In the genomic region with DNA sequence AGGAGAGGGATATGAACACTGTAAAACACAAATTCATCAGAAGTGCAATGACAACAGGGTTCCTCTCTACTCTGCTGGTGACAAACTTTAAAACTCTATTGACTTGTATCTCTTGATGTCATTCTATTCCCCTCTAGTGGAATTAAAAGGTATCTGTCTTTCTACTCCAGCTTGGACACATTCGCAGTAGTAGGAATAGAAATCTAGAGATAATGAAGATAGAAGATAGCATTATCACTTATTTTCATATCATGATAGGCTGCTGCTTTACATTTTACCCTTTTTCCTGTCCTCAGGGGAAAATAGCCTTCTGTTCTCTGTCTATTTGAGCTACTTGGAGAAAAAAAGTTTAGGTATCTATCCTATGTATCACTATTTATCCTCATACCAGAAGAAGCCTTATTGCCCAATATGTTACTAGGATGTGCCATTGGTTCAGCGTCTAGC, we compare ENCODE assay signal across 9 cellular contexts.
A peak's percentile ranks its signal among the peaks of the same experiment; 100 is the strongest.
DNase-seq lines count a peak whose midpoint lies in the region; ATAC-seq, FAIRE-seq and TF ChIP-seq lines count a peak whose summit lies in the region.
"Had no signal": no experiment of that assay in that cellular context is flagged by ENCODE, and none has a peak within 500 bp of the region (broad histone marks: within the 10 kb centered on the region; RNA-seq: fewer than 3 reads in every experiment).

No MANE protein-coding gene starts in this region.

- peak in 2 of 3 experiments; percentile 9 to 14; a peak in 2 of 6 replicates for TF ChIP-seq CTCF in GM12878 (IDR thresholded peaks at IDR 0.05 in 2 of 3, conservative IDR thresholded peaks at IDR 0.05 in 1 of 3; ENCODE audit: control insufficient read depth in 2 of 3, extremely low read depth in 1 of 3, insufficient read depth in 1 of 3, low read depth in 3 of 3, low read length in 3 of 3)
- TF ChIP-seq CTCF in liver (IDR thresholded peaks at IDR 0.05; ENCODE audit: low read depth, low read length, missing input control), result peak; percentile 57
- TF ChIP-seq CTCF in GM13976 (IDR thresholded peaks at IDR 0.05; ENCODE audit: borderline replicate concordance, control extremely low read depth, extremely low read depth, insufficient read depth, missing control alignments), result no peak

- POLR2A ChIA-PET in GM12878 (lab: Charles Lee), result no interaction called here

- peak; percentile 30 for DNase-seq in G401 (ENCODE audit: low spot score)
- DNase-seq in NAMALWA (ENCODE audit: low spot score), result peak; percentile 61
- DNase-seq in GM12878 (ENCODE audit: low read depth, low spot score), result no peak
- no peak for DNase-seq in T-helper 17 cell
- no peak for DNase-seq in GM13976 (ENCODE audit: low spot score)
- DNase-seq: left cardiac atrium had no signal

- in situ Hi-C loops in G401 (cut with HindIII; ENCODE audit: low sequenced_read_pairs) (no loop called here), GM12878 (cut with MboI) (no loop called here), GM13976 (cut with MboI; ENCODE audit: low sequenced_read_pairs, unreplicated experiment) (no loop called here)

- CTCF ChIA-PET in GM12878 (lab: Yijun Ruan, JAX), result interaction anchor here (0.5 to 1.6 kb wide), 6 partner anchors 9 to 370 kb away, joined by 3 to 5 read pairs (median 3); no protein-coding TSS in a partner anchor

- 36% methylated on average over 2 of the region's 2 CpGs for WGBS in GM12878 (ENCODE audit: insufficient coverage, insufficient replicate concordance, low lambda C conversion rate, missing lambda C conversion rate)
- WGBS in liver, result 53% methylated on average over 2 of the region's 2 CpGs

- H3K79me2 ChIP-seq in GM12878 (ENCODE audit: control insufficient read depth, insufficient read depth, low read length), result no peaks in the 10 kb centered on the region

- no peaks in the 10 kb centered on the region for H3K27me3 ChIP-seq in GM12878 (replicated peaks in 1 of 2; ENCODE audit: control insufficient read depth in 2 of 2, insufficient read depth in 2 of 2, low read length in 1 of 2)
- H3K27me3 ChIP-seq in liver (ENCODE audit: control insufficient read depth in 4 of 4, insufficient read depth in 4 of 4, low read length in 3 of 4), result no peaks in the 10 kb centered on the region

- H4K20me1 ChIP-seq in GM12878 (ENCODE audit: control insufficient read depth, insufficient read depth), result no peaks in the 10 kb centered on the region

- SMC1A ChIA-PET in GM12878 (lab: Charles Lee; ENCODE audit: uncharacterized antibody, unreplicated experiment), result interaction anchor here (0.8 to 1.5 kb wide), 4 partner anchors 10 to 75 kb away, joined by 3 to 5 read pairs (median 4); no protein-coding TSS in a partner anchor

- H3K27ac Mint-ChIP-seq in T-helper 17 cell, result no peak overlapping the region

- H3K9me3 ChIP-seq in GM12878 (replicated peaks; ENCODE audit: control insufficient read depth, insufficient read depth, low read length) (no peaks in the 10 kb centered on the region), liver (ENCODE audit: control insufficient read depth in 4 of 4, low read length in 3 of 4) (no peaks in the 10 kb centered on the region), T-helper 17 cell (ENCODE audit: control insufficient read depth, low read length, poor library complexity, severe bottlenecking) (no peaks in the 10 kb centered on the region)

- H3K27me3 Mint-ChIP-seq in T-helper 17 cell, result no peaks in the 10 kb centered on the region

- TF ChIP-seq RAD21 in GM12878 (IDR thresholded peaks at IDR 0.05; ENCODE audit: insufficient read depth, low read depth, low read length), result peak; percentile 41; the same call in 1 of the 2 replicates
- TF ChIP-seq RAD21 in liver (IDR thresholded peaks at IDR 0.05), result peak; percentile 90 to 92

- RAD21 ChIA-PET in GM12878 (lab: Charles Lee; ENCODE audit: unreplicated experiment), result interaction anchor here (1.0 to 2.8 kb wide), 3 partner anchors 9 to 83 kb away, joined by 3 to 9 read pairs (median 5); no protein-coding TSS in a partner anchor

- H3K36me3 ChIP-seq in GM12878 (ENCODE audit: control insufficient read depth in 2 of 2, insufficient read depth in 2 of 2, low read length in 1 of 2), result no peaks in the 10 kb centered on the region; a peak in 1 of 4 replicates
- H3K36me3 ChIP-seq in liver (ENCODE audit: control insufficient read depth in 4 of 4, insufficient read depth in 3 of 4, low read depth in 1 of 4, low read length in 3 of 4), result no peaks in the 10 kb centered on the region

- H2AFZ ChIP-seq in GM12878 (ENCODE audit: control insufficient read depth, low read depth, low read length), result no peak overlapping the region

- H3K27ac ChIP-seq in GM12878 (ENCODE audit: control insufficient read depth, insufficient read depth) (no peak overlapping the region), liver (ENCODE audit: low read depth in 1 of 2, low read length in 2 of 2) (no peak overlapping the region)

- no peak overlapping the region for H3K9ac ChIP-seq in GM12878 (ENCODE audit: control insufficient read depth, insufficient read depth, low read length)
- H3K9ac ChIP-seq in liver (ENCODE audit: low read depth in 1 of 2, low read length in 2 of 2), result no peak overlapping the region

- peaks cover 14% of the 10 kb centered on the region for H3K4me1 Mint-ChIP-seq in T-helper 17 cell

- no peak overlapping the region for H3K4me3 ChIP-seq in GM12878
- no peak overlapping the region for H3K4me3 ChIP-seq in liver (ENCODE audit: low read depth in 1 of 3, low read length in 3 of 3)

- TF ChIP-seq POLR2A in GM12878 (IDR thresholded peaks at IDR 0.05; ENCODE audit: low read depth, low read length), result no peak

- ATAC-seq in GM12878 (peak; percentile 77), T-helper 17 cell (no peak), HG02870 (IDR thresholded peaks at IDR 0.05; ENCODE audit: unreplicated experiment) (no peak), GM21528 (IDR thresholded peaks at IDR 0.05; ENCODE audit: low FRiP score, unreplicated experiment) (no peak)

- FAIRE-seq in GM12878 (lab: Jason Lieb, UNC), result no peak

- BruUV-seq in GM12878 (replicated peaks; lab: Mats Ljungman, UMichigan), result no TSS peak

- H3K4me1 ChIP-seq in GM12878 (ENCODE audit: control insufficient read depth, insufficient read depth, low read length) (no peaks in the 10 kb centered on the region), liver (ENCODE audit: control insufficient read depth in 4 of 4, insufficient read depth in 4 of 4, low read length in 3 of 4) (no peaks in the 10 kb centered on the region)

- no peak for TF ChIP-seq EP300 in GM12878 (IDR thresholded peaks at IDR 0.05; ENCODE audit: borderline replicate concordance in 1 of 2, control insufficient read depth in 1 of 2, low read depth in 2 of 2, low read length in 2 of 2)

- H3K4me2 ChIP-seq in GM12878 (ENCODE audit: control insufficient read depth, insufficient read depth), result no peak overlapping the region

- no peaks in the 10 kb centered on the region for H3K36me3 Mint-ChIP-seq in T-helper 17 cell (ENCODE audit: low read depth)

- intact Hi-C loops in GM12878 (cut with micrococcal nuclease; ENCODE audit: unreplicated experiment), result loop anchor here (1.0 to 5.0 kb wide), 3 partner anchors 87 to 425 kb away; no protein-coding TSS in a partner anchor

- H3K4me3 Mint-ChIP-seq in T-helper 17 cell, result no peak overlapping the region

TF ChIP-seq in GM12878, 131 proteins besides CTCF, POLR2A, EP300 and RAD21:
- TF ChIP-seq SMC3 (IDR thresholded peaks at IDR 0.05; ENCODE audit: borderline replicate concordance, low read length) (peak; percentile 42; the same call in 1 of the 2 replicates), BCL11A (IDR thresholded peaks at IDR 0.05; ENCODE audit: low read depth, low read length) (no peak)
- TF ChIP-seq, protein P1, sequence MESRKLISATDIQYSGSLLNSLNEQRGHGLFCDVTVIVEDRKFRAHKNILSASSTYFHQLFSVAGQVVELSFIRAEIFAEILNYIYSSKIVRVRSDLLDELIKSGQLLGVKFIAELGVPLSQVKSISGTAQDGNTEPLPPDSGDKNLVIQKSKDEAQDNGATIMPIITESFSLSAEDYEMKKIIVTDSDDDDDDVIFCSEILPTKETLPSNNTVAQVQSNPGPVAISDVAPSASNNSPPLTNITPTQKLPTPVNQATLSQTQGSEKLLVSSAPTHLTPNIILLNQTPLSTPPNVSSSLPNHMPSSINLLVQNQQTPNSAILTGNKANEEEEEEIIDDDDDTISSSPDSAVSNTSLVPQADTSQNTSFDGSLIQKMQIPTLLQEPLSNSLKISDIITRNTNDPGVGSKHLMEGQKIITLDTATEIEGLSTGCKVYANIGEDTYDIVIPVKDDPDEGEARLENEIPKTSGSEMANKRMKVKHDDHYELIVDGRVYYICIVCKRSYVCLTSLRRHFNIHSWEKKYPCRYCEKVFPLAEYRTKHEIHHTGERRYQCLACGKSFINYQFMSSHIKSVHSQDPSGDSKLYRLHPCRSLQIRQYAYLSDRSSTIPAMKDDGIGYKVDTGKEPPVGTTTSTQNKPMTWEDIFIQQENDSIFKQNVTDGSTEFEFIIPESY (IDR thresholded peaks at IDR 0.05), result no peak

TF ChIP-seq in liver, 16 proteins besides CTCF, POLR2A, EP300 and RAD21 (continues in another document):
- TF ChIP-seq GABPA (IDR thresholded peaks at IDR 0.05 in 1 of 2, conservative IDR thresholded peaks at IDR 0.05 in 1 of 2) (no peak), MAX (IDR thresholded peaks at IDR 0.05) (no peak), REST (IDR thresholded peaks at IDR 0.05) (no peak)

Comparison
In these comparisons a context has a peak if more than half of its experiments do, and no peak if none do; other contexts are left out.
1. DNase-seq: peak in G401 (single experiment) and NAMALWA (single experiment); none in GM12878 (single experiment), T-helper 17 cell (0 of 3) and GM13976 (single experiment).